21 cellular contexts compared by ENCODE assay signal in genomic region chr3:171827836-171828458, GRCh38.
DNase-seq lines count a peak whose midpoint lies in the region; ATAC-seq and TF ChIP-seq lines count a peak whose summit lies in the region.
"Had no signal": no experiment of that assay in that cellular context is flagged by ENCODE, and none has a peak within 500 bp of the region (broad histone marks: within the 10 kb centered on the region; RNA-seq: fewer than 3 reads in every experiment).

No MANE protein-coding gene starts in this region.

- TF ChIP-seq CTCF in neutrophil (IDR thresholded peaks at IDR 0.05): no peak

- H3K4me3 Mint-ChIP-seq in activated T-cell treated with anti-CD3 and anti-CD28 coated beads, Interleukin-2, amount 50 U/mL, for 24 hours: peak overlapping the region; percentile 3
- H3K4me3 Mint-ChIP-seq: brain, endodermal cell, IgD-negative memory B cell had no signal

- peak overlapping the region; percentile 15 for H3K27ac Mint-ChIP-seq in activated T-cell treated with anti-CD3 and anti-CD28 coated beads, Interleukin-2, amount 50 U/mL, for 24 hours
- H3K27ac Mint-ChIP-seq: brain, endodermal cell had no signal

- H3K4me1 Mint-ChIP-seq in activated T-cell treated with anti-CD3 and anti-CD28 coated beads, Interleukin-2, amount 50 U/mL, for 24 hours (ENCODE audit: low read depth): peaks cover 13% of the 10 kb centered on the region

- H3K27me3 Mint-ChIP-seq in activated T-cell treated with anti-CD3 and anti-CD28 coated beads, Interleukin-2, amount 50 U/mL, for 24 hours: peaks cover 15% of the 10 kb centered on the region

- H3K9me3 ChIP-seq in neutrophil: no peaks in the 10 kb centered on the region
- H3K9me3 ChIP-seq: esophagus muscularis mucosa, Peyer's patch had no signal

- H3K36me3 ChIP-seq in neutrophil: no peaks in the 10 kb centered on the region
- H3K36me3 ChIP-seq: esophagus muscularis mucosa, Peyer's patch had no signal

- no peaks in the 10 kb centered on the region for H3K9me3 Mint-ChIP-seq in activated T-cell treated with anti-CD3 and anti-CD28 coated beads, Interleukin-2, amount 50 U/mL, for 24 hours
- H3K9me3 Mint-ChIP-seq: brain, endodermal cell had no signal

- no peaks in the 10 kb centered on the region for H3K36me3 Mint-ChIP-seq in activated T-cell treated with anti-CD3 and anti-CD28 coated beads, Interleukin-2, amount 50 U/mL, for 24 hours (ENCODE audit: low read depth)
- H3K36me3 Mint-ChIP-seq: brain had no signal

- H3K4me1 ChIP-seq in neutrophil (ENCODE audit: control insufficient read depth in 1 of 2, insufficient read depth in 1 of 2, low read depth in 1 of 2, low read length in 1 of 2): peaks cover 62% of the 10 kb centered on the region in 2 experiments

- peak overlapping the region; percentile 84 for H3K27ac ChIP-seq in neutrophil
- H3K27ac ChIP-seq: hepatocyte had no signal

- ATAC-seq in HG02759 (IDR thresholded peaks at IDR 0.05; ENCODE audit: unreplicated experiment) (peak; percentile 52), GM18870 (IDR thresholded peaks at IDR 0.05; ENCODE audit: unreplicated experiment) (no peak)
- ATAC-seq: left lobe of liver had no signal

- H3K4me3 ChIP-seq in neutrophil (ENCODE audit: low read depth in 1 of 2, low read length in 1 of 2): peak overlapping the region; percentile 29 to 41
- H3K4me3 ChIP-seq: esophagus muscularis mucosa, hepatocyte, Peyer's patch had no signal

- no peaks in the 10 kb centered on the region for H3K27me3 ChIP-seq in neutrophil
- H3K27me3 ChIP-seq: esophagus muscularis mucosa, hepatocyte, Peyer's patch had no signal

- DNase-seq in activated T-cell treated with anti-CD3 and anti-CD28 coated beads, Interleukin-2, amount 50 U/mL, for 24 hours: no peak
- no peak for DNase-seq in activated T-cell treated with anti-CD3 and anti-CD28 coated beads for 4 hours
- peak; percentile 46 for DNase-seq in amniotic epithelial cell (ENCODE audit: low read depth)
- DNase-seq in superior temporal gyrus (ENCODE audit: extremely low spot score): no peak
- no peak for DNase-seq in central memory CD4-positive, alpha-beta T cell
- DNase-seq: endodermal cell, mesendoderm, NCI-H1436 treated with DMSO at 0.1 percent for 48 hours, NCI-H510A, Peyer's patch, small intestine, substantia nigra, T-helper 1 cell had no signal
